ENCODE assay signal across 9 cellular contexts in genomic region chr13:51534075-51534817, GRCh38. TPM values are rescaled to one million over a fixed set of nuclear protein-coding genes. Genes with fewer than 3 reads are reported as not detected.
A peak's percentile ranks its signal among the peaks of the same experiment; 100 is the strongest.
DNase-seq lines count a peak whose midpoint lies in the region; ATAC-seq and TF ChIP-seq lines count a peak whose summit lies in the region.
"Had no signal": no experiment of that assay in that cellular context is flagged by ENCODE, and none has a peak within 500 bp of the region (broad histone marks: within the 10 kb centered on the region; RNA-seq: fewer than 3 reads in every experiment).

No MANE protein-coding gene starts in this region.

- no peak overlapping the region for H3K4me3 Mint-ChIP-seq in GM23338
- H3K4me3 Mint-ChIP-seq in activated B cell treated with CpG ODN at 0.5 μM for 24 hours, result no peak overlapping the region
- H3K4me3 Mint-ChIP-seq: neural crest cell had no signal

- peaks cover 4% of the 10 kb centered on the region; the same call in 1 of the 2 replicates for H3K9me2 ChIP-seq in GM23338 (ENCODE audit: insufficient read depth)

- POLR2A ChIA-PET in activated B cell treated with CpG ODN at 0.5 μM for 24 hours (lab: Charles Lee), result interaction anchor here (1.9 kb wide), 1 partner anchor 81 kb away, joined by 7 read pairs; the partner anchor contains the start of gene INTS6

- H3K79me2 ChIP-seq in GM23338 (replicated peaks; ENCODE audit: insufficient read depth), result no peaks in the 10 kb centered on the region

- no peaks in the 10 kb centered on the region for H3K36me3 ChIP-seq in GM23338 (ENCODE audit: insufficient read depth)

- no peak overlapping the region for H3K27ac Mint-ChIP-seq in GM23338
- H3K27ac Mint-ChIP-seq in activated B cell treated with CpG ODN at 0.5 μM for 24 hours, result no peak overlapping the region

- intact Hi-C loops in activated B cell treated with CpG ODN at 0.5 μM for 24 hours (cut with micrococcal nuclease), result no loop called here
- intact Hi-C loops in cardiac septum (cut with DNase I), result no loop called here

- DNase-seq in GM23338 (ENCODE audit: low spot score) (no peak), activated B cell treated with CpG ODN at 0.5 μM for 24 hours (no peak), cardiac septum (ENCODE audit: low spot score) (peak; percentile 81), HK-2 (ENCODE audit: unreplicated experiment) (no peak), cerebellar cortex (ENCODE audit: low spot score) (no peak), DMS79 treated with DMSO at 0.1 percent for 48 hours (lab: John Stamatoyannopoulos, UW) (no peak)
- peak; percentile 18 to 31 for DNase-seq in stimulated activated CD8-positive, alpha-beta memory T cell treated with anti-CD3 and anti-CD28 coated beads, Interleukin-7, amount 100 ng/mL, for 4 hours (ENCODE audit: low read depth in 2 of 2)

- no peaks in the 10 kb centered on the region for H3K27me3 ChIP-seq in GM23338 (ENCODE audit: insufficient read depth)

- CTCF ChIA-PET in activated B cell treated with CpG ODN at 0.5 μM for 24 hours (lab: Charles Lee), result no interaction called here

- H3K4me1 Mint-ChIP-seq in GM23338 (peaks cover 26% of the 10 kb centered on the region), activated B cell treated with CpG ODN at 0.5 μM for 24 hours (peaks cover 32% of the 10 kb centered on the region)

- no peak for TF ChIP-seq CTCF in GM23338 (conservative IDR thresholded peaks at IDR 0.05; ENCODE audit: low read depth in 2 of 2)
- TF ChIP-seq CTCF in activated B cell treated with CpG ODN at 0.5 μM for 24 hours (IDR thresholded peaks at IDR 0.05), result no peak

- H3K4me1 ChIP-seq in GM23338 (ENCODE audit: insufficient read depth), result peaks cover 12% of the 10 kb centered on the region

- peaks cover 9% of the 10 kb centered on the region; the same call in 2 of the 3 replicates for H3K9me3 Mint-ChIP-seq in GM23338
- no peaks in the 10 kb centered on the region for H3K9me3 Mint-ChIP-seq in activated B cell treated with CpG ODN at 0.5 μM for 24 hours

- H2AFZ ChIP-seq in GM23338, result peak overlapping the region; percentile 83; the same call in 1 of the 2 replicates

- no peaks in the 10 kb centered on the region for H3K27me3 Mint-ChIP-seq in GM23338 (ENCODE audit: insufficient read depth, low read depth, poor library complexity)
- H3K27me3 Mint-ChIP-seq in activated B cell treated with CpG ODN at 0.5 μM for 24 hours, result no peaks in the 10 kb centered on the region

- peaks cover 4% of the 10 kb centered on the region; the same call in 1 of the 3 replicates for H3K36me3 Mint-ChIP-seq in GM23338 (ENCODE audit: low read depth)
- no peaks in the 10 kb centered on the region for H3K36me3 Mint-ChIP-seq in activated B cell treated with CpG ODN at 0.5 μM for 24 hours (ENCODE audit: low read depth)

- H3K4me2 ChIP-seq in GM23338, result no peak overlapping the region

- H3K4me3 ChIP-seq in GM23338, result no peak overlapping the region

- ATAC-seq in GM23338 (no peak), activated B cell treated with CpG ODN at 0.5 μM for 24 hours (ENCODE audit: low read depth) (peak; percentile 40), GM19395 (IDR thresholded peaks at IDR 0.05; ENCODE audit: unreplicated experiment) (no peak)

- no peak overlapping the region for H3K27ac ChIP-seq in GM23338 (ENCODE audit: low read depth)

- no peaks in the 10 kb centered on the region for H3F3A ChIP-seq in GM23338 (replicated peaks; ENCODE audit: low read depth)

- H4K20me1 ChIP-seq in GM23338 (replicated peaks; ENCODE audit: insufficient read depth), result no peaks in the 10 kb centered on the region

TF ChIP-seq in GM23338, 12 proteins besides CTCF, POLR2A, EP300 and RAD21:
- TF ChIP-seq POLR2AphosphoS5 (IDR thresholded peaks at IDR 0.05; ENCODE audit: low read depth) (no peak), NANOG (IDR thresholded peaks at IDR 0.05; ENCODE audit: borderline replicate concordance) (no peak), ETS1 (IDR thresholded peaks at IDR 0.05) (no peak), CREB1 (CRISPR knock-in tag; IDR thresholded peaks at IDR 0.05; ENCODE audit: low read depth) (no peak), ZNF114 (CRISPR knock-in tag; IDR thresholded peaks at IDR 0.05) (no peak), EZH2 (IDR thresholded peaks at IDR 0.05; ENCODE audit: low read depth, unreplicated experiment) (no peak), ZNF331 (CRISPR knock-in tag; IDR thresholded peaks at IDR 0.05; ENCODE audit: low read depth) (no peak)

RNA-seq across cellular contexts. Expression of gene WDFY2, which starts 50.0 kb away (rescaled TPM):
- total RNA-seq in GM23338 (2014; rRNA removed; shearing (Covaris generic)), result 24.0 and 31.3 TPM in 2 replicates
- 11.4 and 12.2 TPM in 2 replicates for polyA plus RNA-seq in GM23338 (2016; fragmentation: Nextera tagmentation; extraction: Ambion mirVana)
- 16.8 and 20.8 TPM in 2 replicates for total RNA-seq in activated B cell treated with CpG ODN at 0.5 μM for 24 hours
- total RNA-seq in cardiac septum, result 4.9 TPM

Comparison
In these comparisons a context has a peak if more than half of its experiments do, and no peak if none do; other contexts are left out.
1. DNase-seq: peak in cardiac septum (single experiment) and stimulated activated CD8-positive, alpha-beta memory T cell treated with anti-CD3 and anti-CD28 coated beads, Interleukin-7, amount 100 ng/mL, for 4 hours (2 of 2); none in GM23338 (single experiment), activated B cell treated with CpG ODN at 0.5 μM for 24 hours (single experiment), HK-2 (single experiment), cerebellar cortex (single experiment) and DMS79 treated with DMSO at 0.1 percent for 48 hours (single experiment).